1 cellular context compared by ENCODE assay signal in the genomic region with DNA sequence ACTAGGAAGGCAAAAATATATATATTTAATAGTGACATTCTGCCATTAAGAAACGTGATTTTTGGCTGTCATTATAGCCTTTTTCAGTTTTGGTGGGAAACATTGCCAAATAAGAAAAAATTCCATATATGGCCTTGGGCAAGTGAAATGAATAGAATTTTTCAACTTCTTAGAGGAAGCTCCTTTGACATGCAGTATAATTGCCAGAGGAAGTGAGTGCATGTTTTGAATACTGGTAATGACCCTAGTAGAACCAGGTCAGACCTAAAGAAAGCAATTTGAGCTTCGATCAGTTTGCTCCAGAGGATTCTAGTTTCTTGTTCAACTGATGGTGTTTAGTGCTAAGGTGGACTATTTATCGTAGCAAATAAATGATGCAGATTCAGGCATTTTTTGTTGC.
TF ChIP-seq lines count a peak whose summit lies in the region.

No MANE protein-coding gene starts in this region.

TF ChIP-seq in GM23338, 12 proteins besides CTCF, POLR2A, EP300 and RAD21 (continued from another document):
- TF ChIP-seq, protein P1, sequence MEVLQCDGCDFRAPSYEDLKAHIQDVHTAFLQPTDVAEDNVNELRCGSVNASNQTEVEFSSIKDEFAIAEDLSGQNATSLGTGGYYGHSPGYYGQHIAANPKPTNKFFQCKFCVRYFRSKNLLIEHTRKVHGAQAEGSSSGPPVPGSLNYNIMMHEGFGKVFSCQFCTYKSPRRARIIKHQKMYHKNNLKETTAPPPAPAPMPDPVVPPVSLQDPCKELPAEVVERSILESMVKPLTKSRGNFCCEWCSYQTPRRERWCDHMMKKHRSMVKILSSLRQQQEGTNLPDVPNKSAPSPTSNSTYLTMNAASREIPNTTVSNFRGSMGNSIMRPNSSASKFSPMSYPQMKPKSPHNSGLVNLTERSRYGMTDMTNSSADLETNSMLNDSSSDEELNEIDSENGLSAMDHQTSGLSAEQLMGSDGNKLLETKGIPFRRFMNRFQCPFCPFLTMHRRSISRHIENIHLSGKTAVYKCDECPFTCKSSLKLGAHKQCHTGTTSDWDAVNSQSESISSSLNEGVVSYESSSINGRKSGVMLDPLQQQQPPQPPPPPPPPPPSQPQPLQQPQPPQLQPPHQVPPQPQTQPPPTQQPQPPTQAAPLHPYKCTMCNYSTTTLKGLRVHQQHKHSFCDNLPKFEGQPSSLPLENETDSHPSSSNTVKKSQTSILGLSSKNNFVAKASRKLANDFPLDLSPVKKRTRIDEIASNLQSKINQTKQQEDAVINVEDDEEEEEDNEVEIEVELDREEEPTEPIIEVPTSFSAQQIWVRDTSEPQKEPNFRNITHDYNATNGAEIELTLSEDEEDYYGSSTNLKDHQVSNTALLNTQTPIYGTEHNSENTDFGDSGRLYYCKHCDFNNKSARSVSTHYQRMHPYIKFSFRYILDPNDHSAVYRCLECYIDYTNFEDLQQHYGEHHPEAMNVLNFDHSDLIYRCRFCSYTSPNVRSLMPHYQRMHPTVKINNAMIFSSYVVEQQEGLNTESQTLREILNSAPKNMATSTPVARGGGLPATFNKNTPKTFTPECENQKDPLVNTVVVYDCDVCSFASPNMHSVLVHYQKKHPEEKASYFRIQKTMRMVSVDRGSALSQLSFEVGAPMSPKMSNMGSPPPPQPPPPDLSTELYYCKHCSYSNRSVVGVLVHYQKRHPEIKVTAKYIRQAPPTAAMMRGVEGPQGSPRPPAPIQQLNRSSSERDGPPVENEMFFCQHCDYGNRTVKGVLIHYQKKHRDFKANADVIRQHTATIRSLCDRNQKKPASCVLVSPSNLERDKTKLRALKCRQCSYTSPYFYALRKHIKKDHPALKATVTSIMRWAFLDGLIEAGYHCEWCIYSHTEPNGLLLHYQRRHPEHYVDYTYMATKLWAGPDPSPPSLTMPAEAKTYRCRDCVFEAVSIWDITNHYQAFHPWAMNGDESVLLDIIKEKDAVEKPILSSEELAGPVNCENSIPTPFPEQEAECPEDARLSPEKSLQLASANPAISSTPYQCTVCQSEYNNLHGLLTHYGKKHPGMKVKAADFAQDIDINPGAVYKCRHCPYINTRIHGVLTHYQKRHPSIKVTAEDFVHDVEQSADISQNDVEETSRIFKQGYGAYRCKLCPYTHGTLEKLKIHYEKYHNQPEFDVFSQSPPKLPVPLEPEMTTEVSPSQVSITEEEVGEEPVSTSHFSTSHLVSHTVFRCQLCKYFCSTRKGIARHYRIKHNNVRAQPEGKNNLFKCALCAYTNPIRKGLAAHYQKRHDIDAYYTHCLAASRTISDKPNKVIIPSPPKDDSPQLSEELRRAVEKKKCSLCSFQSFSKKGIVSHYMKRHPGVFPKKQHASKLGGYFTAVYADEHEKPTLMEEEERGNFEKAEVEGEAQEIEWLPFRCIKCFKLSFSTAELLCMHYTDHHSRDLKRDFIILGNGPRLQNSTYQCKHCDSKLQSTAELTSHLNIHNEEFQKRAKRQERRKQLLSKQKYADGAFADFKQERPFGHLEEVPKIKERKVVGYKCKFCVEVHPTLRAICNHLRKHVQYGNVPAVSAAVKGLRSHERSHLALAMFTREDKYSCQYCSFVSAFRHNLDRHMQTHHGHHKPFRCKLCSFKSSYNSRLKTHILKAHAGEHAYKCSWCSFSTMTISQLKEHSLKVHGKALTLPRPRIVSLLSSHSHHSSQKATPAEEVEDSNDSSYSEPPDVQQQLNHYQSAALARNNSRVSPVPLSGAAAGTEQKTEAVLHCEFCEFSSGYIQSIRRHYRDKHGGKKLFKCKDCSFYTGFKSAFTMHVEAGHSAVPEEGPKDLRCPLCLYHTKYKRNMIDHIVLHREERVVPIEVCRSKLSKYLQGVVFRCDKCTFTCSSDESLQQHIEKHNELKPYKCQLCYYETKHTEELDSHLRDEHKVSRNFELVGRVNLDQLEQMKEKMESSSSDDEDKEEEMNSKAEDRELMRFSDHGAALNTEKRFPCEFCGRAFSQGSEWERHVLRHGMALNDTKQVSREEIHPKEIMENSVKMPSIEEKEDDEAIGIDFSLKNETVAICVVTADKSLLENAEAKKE (CRISPR knock-in tag; IDR thresholded peaks at IDR 0.05) = no peak
- TF ChIP-seq JUNB (IDR thresholded peaks at IDR 0.05; ENCODE audit: unreplicated experiment) (no peak), EZH2 (IDR thresholded peaks at IDR 0.05; ENCODE audit: low read depth, unreplicated experiment) (no peak), ZNF331 (CRISPR knock-in tag; IDR thresholded peaks at IDR 0.05; ENCODE audit: low read depth) (no peak), NANOG (IDR thresholded peaks at IDR 0.05; ENCODE audit: borderline replicate concordance) (no peak), CREB1 (CRISPR knock-in tag; IDR thresholded peaks at IDR 0.05; ENCODE audit: low read depth) (no peak)
